Comparison of ENCODE assay signal across 24 cellular contexts in genomic region chr7:85456254-85456653, GRCh38.
DNase-seq lines count a peak whose midpoint lies in the region; ATAC-seq and TF ChIP-seq lines count a peak whose summit lies in the region.
"Had no signal": no experiment of that assay in that cellular context is flagged by ENCODE, and none has a peak within 500 bp of the region (broad histone marks: within the 10 kb centered on the region; RNA-seq: fewer than 3 reads in every experiment).

No MANE protein-coding gene starts in this region.

- H2BK15ac ChIP-seq in H9 (ENCODE audit: low read depth, low read length) = no peak overlapping the region

- no peaks in the 10 kb centered on the region for H3K36me3 ChIP-seq in OCI-LY3 (replicated peaks; ENCODE audit: low read depth, low read length)
- no peaks in the 10 kb centered on the region for H3K36me3 ChIP-seq in endodermal cell (ENCODE audit: control insufficient read depth, insufficient read depth, low read length)
- H3K36me3 ChIP-seq: SJCRH30 had no signal

- no peak overlapping the region for H3K27ac ChIP-seq in C4-2B
- H3K27ac ChIP-seq in H9 (ENCODE audit: insufficient read length, low read depth, low read length) = no peak overlapping the region
- H3K27ac ChIP-seq in OCI-LY3 (ENCODE audit: low read length) = no peak overlapping the region
- no peak overlapping the region for H3K27ac ChIP-seq in endodermal cell (ENCODE audit: low read depth, low read length)
- H3K27ac ChIP-seq: A549, GM23248, PC-9, SJCRH30 had no signal

- no peak overlapping the region for H3K56ac ChIP-seq in H9 (ENCODE audit: insufficient read length, low read depth, low read length)

- no peaks in the 10 kb centered on the region for H3K79me1 ChIP-seq in H9 (ENCODE audit: insufficient read depth, low read depth, low read length, poor library complexity, severe bottlenecking)

- H2AK5ac ChIP-seq in H9 (ENCODE audit: insufficient read length, low read length) = no peak overlapping the region

- H2BK20ac ChIP-seq in H9 (ENCODE audit: low read depth, low read length, poor library complexity, severe bottlenecking) = no peak overlapping the region

- H3K27ac Mint-ChIP-seq in H9 (no peak overlapping the region), endodermal cell (no peak overlapping the region)
- H3K27ac Mint-ChIP-seq: CD8-positive, alpha-beta memory T cell had no signal

- H2BK5ac ChIP-seq in H9 (ENCODE audit: insufficient read length, low read length) = no peak overlapping the region

- no peak overlapping the region for H4K91ac ChIP-seq in H9 (ENCODE audit: insufficient read length, low read depth, low read length)

- H3K4me3 Mint-ChIP-seq in H9 (no peak overlapping the region), endodermal cell (no peak overlapping the region)
- H3K4me3 Mint-ChIP-seq: CD8-positive, alpha-beta memory T cell had no signal

- H2AFZ ChIP-seq in H9 (ENCODE audit: low read length) (no peak overlapping the region), OCI-LY3 (ENCODE audit: low read depth, low read length) (no peak overlapping the region)
- H2AFZ ChIP-seq: GM23248, PC-9 had no signal

- no peak overlapping the region for H3K14ac ChIP-seq in H9 (ENCODE audit: insufficient read depth, low read length)

- no peak for DNase-seq in H9
- no peak for DNase-seq in endodermal cell
- DNase-seq in superior temporal gyrus (ENCODE audit: extremely low spot score) = no peak
- DNase-seq: AML-193; C1 segment of cervical spinal cord; CD8-positive, alpha-beta memory T cell; GM23248; HCEC 1CT; Karpas-422; NCI-H1092 treated with DMSO at 0.1 percent for 48 hours; NCI-H1436 treated with DMSO at 0.1 percent for 48 hours; NCI-H187 treated with DMSO at 0.1 percent for 48 hours; NCI-H2107; NCI-H524; NCI-H82; PC-9; SJCRH30; T-helper 2 cell had no signal

- H3K4me1 Mint-ChIP-seq in H9 = no peaks in the 10 kb centered on the region
- no peaks in the 10 kb centered on the region for H3K4me1 Mint-ChIP-seq in endodermal cell
- H3K4me1 Mint-ChIP-seq: CD8-positive, alpha-beta memory T cell had no signal

- no peaks in the 10 kb centered on the region for H3K23me2 ChIP-seq in H9 (ENCODE audit: insufficient read length, low read depth, low read length, poor library complexity, severe bottlenecking)

- H3K9ac ChIP-seq in H9 (ENCODE audit: extremely low read depth, insufficient read length, low read length) (no peak overlapping the region), OCI-LY3 (ENCODE audit: low read length) (no peak overlapping the region), endodermal cell (ENCODE audit: extremely low read depth, low read length, poor library complexity, severe bottlenecking) (no peak overlapping the region)
- H3K9ac ChIP-seq: GM23248 had no signal

- TF ChIP-seq CTCF in C4-2B (conservative IDR thresholded peaks at IDR 0.05) (peak; percentile 25; the same call in 1 of the 2 replicates), H9 (conservative IDR thresholded peaks at IDR 0.05) (0 out of 3 replicates have a peak, but pooled peaks have one; percentile 29), OCI-LY3 (IDR thresholded peaks at IDR 0.05; ENCODE audit: low read depth, low read length) (peak; percentile 29), endodermal cell (conservative IDR thresholded peaks at IDR 0.05) (peak; percentile 37)

- WGBS in H9 (ENCODE audit: extremely low coverage, insufficient read length, low lambda C conversion rate) = no CpG with 5 or more reads among the region's 1 CpG
- WGBS in endodermal cell (ENCODE audit: insufficient coverage in 1 of 2, insufficient read length in 1 of 2), 2 experiments = 92% methylated on average over 1 of the region's 1 CpG; no CpG with 5 or more reads in 1 of the 2 experiments

- no peaks in the 10 kb centered on the region for H3K4me1 ChIP-seq in H9 (ENCODE audit: insufficient read depth, low read length)
- H3K4me1 ChIP-seq in OCI-LY3 (ENCODE audit: low read length) = no peaks in the 10 kb centered on the region
- H3K4me1 ChIP-seq in endodermal cell (ENCODE audit: control insufficient read depth, insufficient read depth, low read length) = no peaks in the 10 kb centered on the region
- H3K4me1 ChIP-seq: A549, SJCRH30 had no signal

- H3T11ph ChIP-seq in H9 (ENCODE audit: low read length) = no peak overlapping the region

- no peak overlapping the region for H3K18ac ChIP-seq in H9 (ENCODE audit: insufficient read length, low read depth, low read length)

- H2BK120ac ChIP-seq in H9 (ENCODE audit: low read depth, low read length, poor library complexity, severe bottlenecking) = no peak overlapping the region

- H3K9me3 Mint-ChIP-seq in H9 (no peaks in the 10 kb centered on the region), endodermal cell (no peaks in the 10 kb centered on the region)

- H3K9me3 ChIP-seq in H9 (ENCODE audit: control insufficient read depth, low read depth, low read length) (no peaks in the 10 kb centered on the region), OCI-LY3 (ENCODE audit: insufficient read depth, low read length) (no peaks in the 10 kb centered on the region), endodermal cell (ENCODE audit: control insufficient read depth, low read length) (no peaks in the 10 kb centered on the region)
- H3K9me3 ChIP-seq: A549, SJCRH30 had no signal

- H3K79me2 ChIP-seq in H9 (ENCODE audit: insufficient read depth, low read length) = no peaks in the 10 kb centered on the region
- H3K79me2 ChIP-seq in OCI-LY3 (ENCODE audit: low read length) = no peaks in the 10 kb centered on the region

- ATAC-seq in HG03196 (IDR thresholded peaks at IDR 0.05; ENCODE audit: unreplicated experiment) (no peak), GM21576 (IDR thresholded peaks at IDR 0.05; ENCODE audit: unreplicated experiment) (no peak)
- ATAC-seq: A549, Right ventricle myocardium inferior had no signal

- H3K36me3 Mint-ChIP-seq in H9 (ENCODE audit: insufficient read depth in 1 of 3, low read depth in 3 of 3) (no peaks in the 10 kb centered on the region), endodermal cell (ENCODE audit: low read depth) (no peaks in the 10 kb centered on the region)
- H3K36me3 Mint-ChIP-seq: CD8-positive, alpha-beta memory T cell had no signal

- no peak overlapping the region for H4K5ac ChIP-seq in H9 (ENCODE audit: insufficient read length, low read depth, low read length)

- H2BK12ac ChIP-seq in H9 (ENCODE audit: insufficient read length, low read depth, low read length) = no peak overlapping the region

- H3K4ac ChIP-seq in H9 (ENCODE audit: low read depth, low read length) = no peak overlapping the region

- no peaks in the 10 kb centered on the region for H3K27me3 ChIP-seq in H9 (ENCODE audit: insufficient read depth, low read length)
- no peaks in the 10 kb centered on the region for H3K27me3 ChIP-seq in OCI-LY3 (ENCODE audit: low read depth, low read length)
- no peaks in the 10 kb centered on the region for H3K27me3 ChIP-seq in endodermal cell (ENCODE audit: control insufficient read depth, insufficient read depth, low read length, poor library complexity, severe bottlenecking)
- H3K27me3 ChIP-seq: SJCRH30 had no signal

- H4K20me1 ChIP-seq in H9 (ENCODE audit: control insufficient read depth, insufficient read depth, insufficient read length) = no peaks in the 10 kb centered on the region
- no peaks in the 10 kb centered on the region for H4K20me1 ChIP-seq in OCI-LY3 (ENCODE audit: insufficient read depth, low read length)

- H3K4me2 ChIP-seq in H9 (ENCODE audit: insufficient read depth, insufficient read length, low read length) = no peak overlapping the region
- no peak overlapping the region for H3K4me2 ChIP-seq in OCI-LY3 (ENCODE audit: low read length)
- H3K4me2 ChIP-seq: A549, PC-9 had no signal

- H3K4me3 ChIP-seq in OCI-LY3 (ENCODE audit: low read length) = no peak overlapping the region
- no peak overlapping the region for H3K4me3 ChIP-seq in endodermal cell (ENCODE audit: low read length)
- H3K4me3 ChIP-seq: A549, GM23248, PC-9, SJCRH30 had no signal

- no peak overlapping the region for H3K23ac ChIP-seq in H9 (ENCODE audit: insufficient read length, low read depth, low read length)

- no peak overlapping the region for H4K8ac ChIP-seq in H9 (replicated peaks; ENCODE audit: insufficient read length, low read depth, low read length)

- H3K27me3 Mint-ChIP-seq in H9 (ENCODE audit: low read depth) (no peaks in the 10 kb centered on the region), endodermal cell (ENCODE audit: insufficient read depth) (no peaks in the 10 kb centered on the region)
- H3K27me3 Mint-ChIP-seq: CD8-positive, alpha-beta memory T cell had no signal
